Comparison of ENCODE assay signal across 8 cellular contexts in the genomic region with DNA sequence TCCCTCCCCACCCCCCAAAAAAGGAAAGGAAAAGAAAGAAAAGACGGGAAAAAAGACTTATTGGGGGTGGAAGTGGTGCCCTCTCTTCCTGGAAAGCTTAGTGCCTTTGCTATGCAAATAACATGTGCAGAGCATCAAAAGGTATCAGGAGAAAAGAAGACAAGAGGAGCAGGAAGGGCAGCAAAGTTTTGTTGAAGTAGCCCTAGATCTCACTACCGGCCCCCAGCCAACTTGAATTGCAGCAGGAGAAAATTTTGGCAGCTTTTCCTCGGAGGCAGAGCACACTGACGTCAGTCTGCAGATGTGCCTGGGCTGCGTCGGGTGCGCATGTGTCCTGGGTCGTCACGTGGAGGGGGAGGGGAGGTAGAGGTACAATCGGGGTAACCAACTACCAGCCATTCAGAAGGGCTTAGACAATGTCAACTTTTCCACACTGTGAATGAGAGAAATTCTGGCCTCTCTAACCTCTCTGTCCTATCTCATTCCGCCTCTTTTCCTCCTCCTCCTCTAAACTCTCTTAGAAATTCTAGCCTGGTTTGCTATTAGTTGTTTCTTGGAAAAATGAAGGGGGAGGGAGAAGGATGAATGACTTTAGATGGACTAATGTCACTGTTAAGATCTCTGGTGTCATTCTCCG. TPM values are rescaled to one million over a fixed set of nuclear protein-coding genes. Genes with fewer than 3 reads are reported as not detected.
DNase-seq lines count a peak whose midpoint lies in the region; ATAC-seq and TF ChIP-seq lines count a peak whose summit lies in the region.

A gene with protein sequence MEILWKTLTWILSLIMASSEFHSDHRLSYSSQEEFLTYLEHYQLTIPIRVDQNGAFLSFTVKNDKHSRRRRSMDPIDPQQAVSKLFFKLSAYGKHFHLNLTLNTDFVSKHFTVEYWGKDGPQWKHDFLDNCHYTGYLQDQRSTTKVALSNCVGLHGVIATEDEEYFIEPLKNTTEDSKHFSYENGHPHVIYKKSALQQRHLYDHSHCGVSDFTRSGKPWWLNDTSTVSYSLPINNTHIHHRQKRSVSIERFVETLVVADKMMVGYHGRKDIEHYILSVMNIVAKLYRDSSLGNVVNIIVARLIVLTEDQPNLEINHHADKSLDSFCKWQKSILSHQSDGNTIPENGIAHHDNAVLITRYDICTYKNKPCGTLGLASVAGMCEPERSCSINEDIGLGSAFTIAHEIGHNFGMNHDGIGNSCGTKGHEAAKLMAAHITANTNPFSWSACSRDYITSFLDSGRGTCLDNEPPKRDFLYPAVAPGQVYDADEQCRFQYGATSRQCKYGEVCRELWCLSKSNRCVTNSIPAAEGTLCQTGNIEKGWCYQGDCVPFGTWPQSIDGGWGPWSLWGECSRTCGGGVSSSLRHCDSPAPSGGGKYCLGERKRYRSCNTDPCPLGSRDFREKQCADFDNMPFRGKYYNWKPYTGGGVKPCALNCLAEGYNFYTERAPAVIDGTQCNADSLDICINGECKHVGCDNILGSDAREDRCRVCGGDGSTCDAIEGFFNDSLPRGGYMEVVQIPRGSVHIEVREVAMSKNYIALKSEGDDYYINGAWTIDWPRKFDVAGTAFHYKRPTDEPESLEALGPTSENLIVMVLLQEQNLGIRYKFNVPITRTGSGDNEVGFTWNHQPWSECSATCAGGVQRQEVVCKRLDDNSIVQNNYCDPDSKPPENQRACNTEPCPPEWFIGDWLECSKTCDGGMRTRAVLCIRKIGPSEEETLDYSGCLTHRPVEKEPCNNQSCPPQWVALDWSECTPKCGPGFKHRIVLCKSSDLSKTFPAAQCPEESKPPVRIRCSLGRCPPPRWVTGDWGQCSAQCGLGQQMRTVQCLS (N-terminal part only) (minus strand): TSS at position 286 of the 637 bp plus-strand sequence. CDS start 8,247 bp downstream, outside the sequence.

- TF ChIP-seq CTCF in 22Rv1 (IDR thresholded peaks at IDR 0.05), result no peak
- TF ChIP-seq CTCF in choroid plexus epithelial cell (conservative IDR thresholded peaks at IDR 0.05; ENCODE audit: low read depth, low read length), result no peak
- no peak for TF ChIP-seq CTCF in kidney epithelial cell (IDR thresholded peaks at IDR 0.05; ENCODE audit: insufficient read depth, low read length, poor library complexity, severe bottlenecking)

- no peaks in the 10 kb centered on the region for H3K36me3 ChIP-seq in kidney epithelial cell (ENCODE audit: control insufficient read depth, insufficient read depth, low read length)

- peak; percentile 51 for DNase-seq in NCI-H2227 (lab: John Stamatoyannopoulos, UW; ENCODE audit: unreplicated experiment)
- peak; percentile 59 to 73 for DNase-seq in activated CD4-positive, alpha-beta T cell treated with anti-CD3 and anti-CD28 coated beads for 24 hours (ENCODE audit: low read depth in 2 of 2)
- peak; percentile 99 for DNase-seq in choroid plexus epithelial cell (ENCODE audit: low read depth)
- no peak for DNase-seq in kidney epithelial cell (ENCODE audit: low read depth)
- DNase-seq in stimulated activated CD4-positive, alpha-beta T cell treated with anti-CD3 and anti-CD28 coated beads, Interleukin-15, amount 100 ng/mL, for 24 hours, result peak; percentile 90

- H3K27me3 ChIP-seq in kidney epithelial cell (ENCODE audit: control insufficient read depth, insufficient read depth, low read length), result no peaks in the 10 kb centered on the region

- peak within 1 kb of the TSS; percentile 74 for H3K27ac ChIP-seq in 22Rv1

- ATAC-seq in GM18511 (IDR thresholded peaks at IDR 0.05; ENCODE audit: unreplicated experiment) (peak; percentile 81), HG03025 (IDR thresholded peaks at IDR 0.05; ENCODE audit: low FRiP score, unreplicated experiment) (peak; percentile 86)

- peak within 1 kb of the TSS; percentile 64 for H3K4me3 ChIP-seq in choroid plexus epithelial cell (ENCODE audit: low read depth, low read length)
- H3K4me3 ChIP-seq in kidney epithelial cell (ENCODE audit: low read depth, low read length), result peak within 1 kb of the TSS; percentile 38

RNA-seq across cellular contexts. Expression of the gene that starts here (rescaled TPM):
- 15.3 and 16.2 TPM in 2 replicates for total RNA-seq in kidney epithelial cell
